ENCODE assay signal across 25 cellular contexts in the genomic region with DNA sequence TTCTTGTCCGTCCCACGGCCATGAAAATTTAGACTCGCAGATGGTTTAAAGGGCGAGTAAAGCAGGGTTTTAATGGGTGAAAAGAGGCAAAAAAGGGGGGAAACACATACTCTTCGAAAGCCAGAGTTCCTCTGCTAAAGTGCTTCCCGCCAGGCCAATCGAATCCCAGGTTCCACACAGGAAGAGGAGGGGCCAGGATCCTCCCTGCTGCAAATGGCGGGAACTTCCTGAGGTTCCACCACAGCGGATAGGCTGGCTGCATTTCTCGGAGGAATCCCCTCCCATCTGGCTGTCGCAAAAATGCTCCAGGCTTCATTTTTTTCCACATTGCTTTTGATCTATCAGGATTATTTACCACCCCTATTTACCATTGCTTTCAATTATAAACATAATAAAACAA.
"Had no signal": no experiment of that assay in that cellular context is flagged by ENCODE, and none has a peak within 500 bp of the region (broad histone marks: within the 10 kb centered on the region; RNA-seq: fewer than 3 reads in every experiment).

No MANE protein-coding gene starts in this region.

- H3K27ac Mint-ChIP-seq: activated CD4-positive, alpha-beta T cell treated with anti-CD3 and anti-CD28 coated beads, Interleukin-2, amount 10 ng/mL, durations not matched to agents 7 days and 5 days; activated CD8-positive, alpha-beta T cell treated with anti-CD3 and anti-CD28 coated beads, Interleukin-2, amount 10 ng/mL, durations not matched to agents 7 days and 5 days; activated naive CD4-positive, alpha-beta T cell treated with anti-CD3 and anti-CD28 coated beads, Interleukin-2, amount 10 ng/mL, durations not matched to agents 7 days and 5 days; activated naive CD8-positive, alpha-beta T cell treated with anti-CD3 and anti-CD28 coated beads, Interleukin-2, amount 50 U/mL, for 24 hours; brain; mesothelial cell of epicardium; nephron; stimulated activated effector memory CD8-positive, alpha-beta T cell treated with anti-CD3 and anti-CD28 coated beads, Interleukin-12 subunit alpha, Interleukin-12 subunit beta, amount 100 ng/mL, for 72 hours had no signal

- H3K27me3 ChIP-seq: sigmoid colon, stomach, upper lobe of left lung had no signal

- H3K27me3 Mint-ChIP-seq: activated CD4-positive, alpha-beta T cell treated with anti-CD3 and anti-CD28 coated beads, Interleukin-2, amount 10 ng/mL, durations not matched to agents 7 days and 5 days; activated naive CD4-positive, alpha-beta T cell treated with anti-CD3 and anti-CD28 coated beads, Interleukin-2, amount 10 ng/mL, durations not matched to agents 7 days and 5 days; activated naive CD8-positive, alpha-beta T cell treated with anti-CD3 and anti-CD28 coated beads, Interleukin-2, amount 50 U/mL, for 24 hours had no signal

- H3K36me3 Mint-ChIP-seq: activated naive CD4-positive, alpha-beta T cell treated with anti-CD3 and anti-CD28 coated beads, Interleukin-2, amount 10 ng/mL, durations not matched to agents 7 days and 5 days; brain; mesothelial cell of epicardium; stimulated activated effector memory CD8-positive, alpha-beta T cell treated with anti-CD3 and anti-CD28 coated beads, Interleukin-12 subunit alpha, Interleukin-12 subunit beta, amount 100 ng/mL, for 72 hours had no signal

- H3K4me3 Mint-ChIP-seq: activated CD4-positive, alpha-beta T cell treated with anti-CD3 and anti-CD28 coated beads, Interleukin-2, amount 10 ng/mL, durations not matched to agents 7 days and 5 days; activated CD8-positive, alpha-beta T cell treated with anti-CD3 and anti-CD28 coated beads, Interleukin-2, amount 10 ng/mL, durations not matched to agents 7 days and 5 days; activated naive CD4-positive, alpha-beta T cell treated with anti-CD3 and anti-CD28 coated beads, Interleukin-2, amount 10 ng/mL, durations not matched to agents 7 days and 5 days; activated naive CD8-positive, alpha-beta T cell treated with anti-CD3 and anti-CD28 coated beads, Interleukin-2, amount 50 U/mL, for 24 hours; activated T-cell treated with anti-CD3 and anti-CD28 coated beads, Interleukin-2, amount 50 U/mL, for 4 hours; brain; mesothelial cell of epicardium; nephron; stimulated activated effector memory CD8-positive, alpha-beta T cell treated with anti-CD3 and anti-CD28 coated beads, Interleukin-12 subunit alpha, Interleukin-12 subunit beta, amount 100 ng/mL, for 72 hours had no signal

- H3K9me3 ChIP-seq: sigmoid colon, stomach, thoracic aorta, upper lobe of left lung had no signal

- H3K9me3 Mint-ChIP-seq: activated naive CD4-positive, alpha-beta T cell treated with anti-CD3 and anti-CD28 coated beads, Interleukin-2, amount 10 ng/mL, durations not matched to agents 7 days and 5 days; activated naive CD8-positive, alpha-beta T cell treated with anti-CD3 and anti-CD28 coated beads, Interleukin-2, amount 50 U/mL, for 24 hours; activated T-cell treated with anti-CD3 and anti-CD28 coated beads, Interleukin-2, amount 50 U/mL, for 4 hours; brain; mesothelial cell of epicardium; nephron had no signal

- DNase-seq: activated CD4-positive, alpha-beta T cell treated with anti-CD3 and anti-CD28 coated beads, Interleukin-2, amount 10 ng/mL, durations not matched to agents 7 days and 5 days; activated CD8-positive, alpha-beta T cell treated with anti-CD3 and anti-CD28 coated beads, Interleukin-2, amount 10 ng/mL, durations not matched to agents 7 days and 5 days; activated effector memory CD4-positive, alpha-beta T cell treated with Interleukin-2 at 50 U/mL for 16 hours; activated naive CD4-positive, alpha-beta T cell treated with anti-CD3 and anti-CD28 coated beads, Interleukin-2, amount 10 ng/mL, durations not matched to agents 7 days and 5 days; activated naive CD8-positive, alpha-beta T cell treated with anti-CD3 and anti-CD28 coated beads, Interleukin-2, amount 50 U/mL, for 24 hours; activated T-cell treated with anti-CD3 and anti-CD28 coated beads, Interleukin-2, amount 50 U/mL, for 4 hours; anterior cingulate cortex; caudate nucleus; dorsolateral prefrontal cortex; foreskin fibroblast; hippocampal formation; islet precursor cell; nucleus accumbens; posterior cingulate gyrus; sigmoid colon; stimulated activated CD4-positive, alpha-beta T cell treated with anti-CD3 and anti-CD28 coated beads, Interleukin-4, amount 100 ng/mL, for 24 hours; stomach had no signal

- H3K36me3 ChIP-seq: sigmoid colon, stomach, thoracic aorta, upper lobe of left lung had no signal

- H3K4me3 ChIP-seq: dorsolateral prefrontal cortex, lung, sigmoid colon, stomach, thoracic aorta, upper lobe of left lung had no signal

- H3K4me1 Mint-ChIP-seq: activated CD4-positive, alpha-beta T cell treated with anti-CD3 and anti-CD28 coated beads, Interleukin-2, amount 10 ng/mL, durations not matched to agents 7 days and 5 days; activated naive CD4-positive, alpha-beta T cell treated with anti-CD3 and anti-CD28 coated beads, Interleukin-2, amount 10 ng/mL, durations not matched to agents 7 days and 5 days; activated naive CD8-positive, alpha-beta T cell treated with anti-CD3 and anti-CD28 coated beads, Interleukin-2, amount 50 U/mL, for 24 hours; brain; mesothelial cell of epicardium; nephron; stimulated activated effector memory CD8-positive, alpha-beta T cell treated with anti-CD3 and anti-CD28 coated beads, Interleukin-12 subunit alpha, Interleukin-12 subunit beta, amount 100 ng/mL, for 72 hours had no signal

- H3K4me1 ChIP-seq: sigmoid colon, stomach, upper lobe of left lung had no signal

- H3K27ac ChIP-seq: dorsolateral prefrontal cortex, epithelial cell of prostate, sigmoid colon, stomach, thoracic aorta, upper lobe of left lung had no signal
